ENCODE assay signal across 10 cellular contexts in genomic region chr11:65639623-65640482, GRCh38. TPM values are rescaled to one million over a fixed set of nuclear protein-coding genes. Genes with fewer than 3 reads are reported as not detected.
DNase-seq lines count a peak whose midpoint lies in the region; ATAC-seq and TF ChIP-seq lines count a peak whose summit lies in the region.
"Had no signal": no experiment of that assay in that cellular context is flagged by ENCODE, and none has a peak within 500 bp of the region (broad histone marks: within the 10 kb centered on the region; RNA-seq: fewer than 3 reads in every experiment).

No MANE protein-coding gene starts in this region.

- ATAC-seq in GM18511 (IDR thresholded peaks at IDR 0.05; ENCODE audit: unreplicated experiment) = peak; percentile 57
- ATAC-seq in HG03097 (IDR thresholded peaks at IDR 0.05; ENCODE audit: low FRiP score, unreplicated experiment) = peak; percentile 33

- no peak for TF ChIP-seq CTCF in esophagus squamous epithelium (IDR thresholded peaks at IDR 0.05)

- H3K36me3 ChIP-seq in esophagus squamous epithelium = peaks cover 20 to 50% (median 33%) of the 10 kb centered on the region in 3 donors

- intact Hi-C loops in esophagus squamous epithelium (cut with DNase I) = no loop called here

- peak; percentile 72 for DNase-seq in activated CD4-positive, alpha-beta T cell treated with anti-CD3 and anti-CD28 coated beads, Interleukin-2, amount 50 U/mL, for 1 hour
- DNase-seq in esophagus squamous epithelium (lab: John Stamatoyannopoulos, UW) (peak; percentile 67), ureter (ENCODE audit: low spot score) (no peak), GM03348 (ENCODE audit: low spot score) (no peak), hepatic stellate cell (ENCODE audit: low spot score) (no peak)
- DNase-seq in stimulated activated CD8-positive, alpha-beta memory T cell treated with anti-CD3 and anti-CD28 coated beads, Interleukin-7, amount 100 ng/mL, for 1 hour (ENCODE audit: low read depth in 2 of 2) = peak; percentile 37 to 56

- peak overlapping the region; percentile 74 to 95 (median 94) for H3K27ac ChIP-seq in esophagus squamous epithelium
- H3K27ac ChIP-seq: KMS-11 had no signal

- H3K27me3 ChIP-seq in esophagus squamous epithelium = no peaks in the 10 kb centered on the region

- 50 to 55% methylated on average over 4 to 6 of the region's 8 CpGs for WGBS in esophagus squamous epithelium, 2 donors

- no peaks in the 10 kb centered on the region for H3K9me3 ChIP-seq in esophagus squamous epithelium

- H3K4me3 ChIP-seq in esophagus squamous epithelium = peak overlapping the region in 2 of 4 donors; percentile 80 to 81

- no peak for TF ChIP-seq POLR2A in esophagus squamous epithelium (IDR thresholded peaks at IDR 0.05)

- H3K4me1 ChIP-seq in esophagus squamous epithelium = peaks cover 34 to 97% (median 37%) of the 10 kb centered on the region in 3 donors

RNA-seq across cellular contexts. Expression of gene SIPA1, which starts 2.0 kb away (rescaled TPM):
- total RNA-seq in esophagus squamous epithelium (10 to 100 TPM in 3 of 4 donors, 1 to 10 TPM in 1; 7.8 to 29.2 (median 27.5) TPM), ureter (40.3 TPM)

RNA-seq across cellular contexts. Expression of gene RELA, which starts 22.9 kb away (rescaled TPM):
- total RNA-seq in esophagus squamous epithelium (10 to 100 TPM; 29.4 to 49.4 (median 47.5) TPM), ureter (97.9 TPM)

RNA-seq across cellular contexts. Expression of gene PCNX3, which starts 24.3 kb away (rescaled TPM):
- total RNA-seq in esophagus squamous epithelium (10 to 100 TPM; 24.0 to 40.0 (median 30.9) TPM), ureter (57.6 TPM)

RNA-seq across cellular contexts. Expression of gene MAP3K11, which starts 25.8 kb away (rescaled TPM):
- total RNA-seq in esophagus squamous epithelium = 10 to 100 TPM; 27.5 to 33.0 (median 30.4) TPM
- total RNA-seq in ureter = 57.3 TPM

RNA-seq across cellular contexts. Expression of gene KCNK7, which starts 44.3 kb away (rescaled TPM):
- total RNA-seq in esophagus squamous epithelium (10 to 100 TPM in 3 of 4 donors, 1 to 10 TPM in 1; 5.5 to 22.5 (median 15.2) TPM), ureter (0.83 TPM)
- total RNA-seq: fibroblast of villous mesenchyme had no signal

Comparison
In these comparisons a context has a peak if more than half of its experiments do, and no peak if none do; other contexts are left out.
1. DNase-seq: peak in activated CD4-positive, alpha-beta T cell treated with anti-CD3 and anti-CD28 coated beads, Interleukin-2, amount 50 U/mL, for 1 hour (single experiment), esophagus squamous epithelium (single experiment) and stimulated activated CD8-positive, alpha-beta memory T cell treated with anti-CD3 and anti-CD28 coated beads, Interleukin-7, amount 100 ng/mL, for 1 hour (2 of 2); none in ureter (single experiment), GM03348 (single experiment) and hepatic stellate cell (single experiment).